Comparison of ENCODE assay signal across 17 cellular contexts in the genomic region with DNA sequence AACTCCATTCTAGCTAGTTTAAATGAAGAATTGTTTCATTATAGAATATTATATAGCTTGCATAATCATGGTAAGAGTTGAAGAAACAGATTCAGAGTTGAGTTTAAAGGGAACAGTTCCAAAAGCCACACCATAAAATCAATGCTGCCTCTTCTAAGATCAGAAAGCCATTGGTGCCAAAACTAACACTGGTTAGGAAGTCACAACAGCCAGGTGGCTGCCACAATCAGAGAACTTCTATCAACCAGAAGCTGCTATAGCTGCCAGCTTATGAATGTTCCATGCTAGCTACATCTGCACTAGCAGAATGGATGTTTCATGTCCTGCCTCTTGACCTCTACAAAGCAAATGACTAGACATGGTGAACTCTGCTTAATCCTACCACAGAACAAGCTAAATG.
"Had no signal": no experiment of that assay in that cellular context is flagged by ENCODE, and none has a peak within 500 bp of the region (broad histone marks: within the 10 kb centered on the region; RNA-seq: fewer than 3 reads in every experiment).

No MANE protein-coding gene starts in this region.

- ATAC-seq: activated T-helper 17 cell treated with anti-CD3 and anti-CD28 coated beads, Interleukin-2, amount 50 U/mL, for 72 hours; gastrocnemius medialis; heart left ventricle; sciatic nerve; stimulated activated naive CD8-positive, alpha-beta T cell treated with anti-CD3 and anti-CD28 coated beads, Interleukin-15, amount 100 ng/mL, for 72 hours; upper lobe of right lung had no signal

- DNase-seq: activated CD4-positive, alpha-beta T cell treated with anti-CD3 and anti-CD28 coated beads, Interleukin-2, amount 50 U/mL, for 4 hours; activated CD4-positive, CD25-positive, alpha-beta regulatory T cell treated with anti-CD3 and anti-CD28 coated beads, Interleukin-2, amount 50 U/mL, for 72 hours; activated naive CD4-positive, alpha-beta T cell treated with Interleukin-2 at 50 U/mL for 16 hours; activated T-cell treated with anti-CD3 and anti-CD28 coated beads for 4 hours; dorsolateral prefrontal cortex; erythroblast; gastrocnemius medialis; heart left ventricle; immature natural killer cell; midbrain; stimulated activated naive CD8-positive, alpha-beta T cell treated with anti-CD3 and anti-CD28 coated beads, Interleukin-15, amount 100 ng/mL, for 72 hours; testis; upper lobe of right lung had no signal

- H3K4me3 ChIP-seq: ascending aorta, dorsolateral prefrontal cortex, gastrocnemius medialis, heart left ventricle, lung, testis, upper lobe of right lung had no signal
